In the genomic region with DNA sequence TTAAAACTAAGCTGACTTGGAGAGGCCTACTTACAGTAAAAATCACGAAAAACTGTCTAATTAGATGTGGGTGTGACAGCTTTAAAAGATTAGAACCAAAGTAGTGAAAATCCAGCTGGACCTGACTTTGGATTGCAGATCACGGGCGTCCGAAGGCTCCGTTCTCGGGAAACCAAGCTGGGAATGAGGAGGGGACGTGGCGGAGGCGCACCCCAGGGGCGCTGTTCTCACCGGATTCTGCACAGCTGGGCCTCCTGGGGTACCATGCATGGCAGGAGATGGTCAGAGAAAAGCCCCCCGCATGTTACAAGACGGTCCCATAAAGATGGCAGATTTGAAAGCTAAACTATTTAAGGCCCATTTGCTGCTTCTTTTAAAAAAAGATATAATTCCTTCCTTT, we compare ENCODE assay signal across 31 cellular contexts. TPM values are rescaled to one million over a fixed set of nuclear protein-coding genes. Genes with fewer than 3 reads are reported as not detected.
"Had no signal": no experiment of that assay in that cellular context is flagged by ENCODE, and none has a peak within 500 bp of the region (broad histone marks: within the 10 kb centered on the region; RNA-seq: fewer than 3 reads in every experiment).

No MANE protein-coding gene starts in this region.

- H3K4me1 Mint-ChIP-seq: stimulated activated naive CD8-positive, alpha-beta T cell treated with anti-CD3 and anti-CD28 coated beads, Interleukin-15, amount 100 ng/mL, for 72 hours had no signal

- H3K27ac ChIP-seq: stomach, suprapubic skin, testis, thoracic aorta, thyroid gland, tibial artery, tibial nerve, transverse colon, upper lobe of left lung, upper lobe of right lung, uterus, vagina had no signal

- H3K36me3 Mint-ChIP-seq: stimulated activated effector memory CD8-positive, alpha-beta T cell treated with anti-CD3 and anti-CD28 coated beads, Interleukin-12 subunit alpha, Interleukin-12 subunit beta, amount 100 ng/mL, for 72 hours; stimulated activated memory B cell treated with anti-CD40 and anti-IgM and Interleukin-4, amounts not matched to agents 10 μg/mL and 1 μg/mL and 100 μg/mL, for 72 hours; stimulated activated naive B cell treated with anti-CD40 and anti-IgM and Interleukin-4, amounts not matched to agents 10 μg/mL and 1 μg/mL and 100 μg/mL, for 72 hours; type B pancreatic cell had no signal

- H3K9me3 ChIP-seq: stomach, suprapubic skin, testis, thoracic aorta, thyroid gland, tibial artery, tibial nerve, transverse colon, upper lobe of left lung, upper lobe of right lung, uterus, vagina had no signal

- H3K4me1 ChIP-seq: testis, upper lobe of right lung, vagina had no signal

- H3K4me3 ChIP-seq: stomach, suprapubic skin, testis, thoracic aorta, thyroid gland, tibial artery, tibial nerve, transverse colon, upper lobe of left lung, upper lobe of right lung, uterus, vagina had no signal

- H3K9me3 Mint-ChIP-seq: stimulated activated effector memory CD8-positive, alpha-beta T cell treated with anti-CD3 and anti-CD28 coated beads, Interleukin-12 subunit alpha, Interleukin-12 subunit beta, amount 100 ng/mL, for 72 hours; stimulated activated memory B cell treated with anti-CD40 and anti-IgM and Interleukin-4, amounts not matched to agents 10 μg/mL and 1 μg/mL and 100 μg/mL, for 72 hours; stimulated activated naive CD8-positive, alpha-beta T cell treated with anti-CD3 and anti-CD28 coated beads, Interleukin-15, Interleukin-2, amounts not matched to agents 100 ng/mL and 50 ng/mL, for 24 hours; type B pancreatic cell had no signal

- H3K4me3 Mint-ChIP-seq: stimulated activated effector memory CD8-positive, alpha-beta T cell treated with anti-CD3 and anti-CD28 coated beads, Interleukin-12 subunit alpha, Interleukin-12 subunit beta, amount 100 ng/mL, for 72 hours; stimulated activated memory B cell treated with anti-CD40 and anti-IgM and Interleukin-4, amounts not matched to agents 10 μg/mL and 1 μg/mL and 100 μg/mL, for 72 hours; stimulated activated naive B cell treated with anti-CD40 and anti-IgM and Interleukin-4, amounts not matched to agents 10 μg/mL and 1 μg/mL and 100 μg/mL, for 72 hours; stimulated activated naive CD8-positive, alpha-beta T cell treated with anti-CD3 and anti-CD28 coated beads, Interleukin-15, amount 100 ng/mL, for 72 hours; stimulated activated naive CD8-positive, alpha-beta T cell treated with anti-CD3 and anti-CD28 coated beads, Interleukin-15, Interleukin-2, amounts not matched to agents 100 ng/mL and 50 ng/mL, for 24 hours; type B pancreatic cell had no signal

- H3K27me3 ChIP-seq: testis, thyroid gland, transverse colon, upper lobe of left lung, uterus, vagina had no signal

- H3K36me3 ChIP-seq: stomach, suprapubic skin, thoracic aorta, thyroid gland, tibial artery, tibial nerve, transverse colon, upper lobe of left lung, upper lobe of right lung, uterus, vagina had no signal

- ATAC-seq: stimulated activated effector memory CD8-positive, alpha-beta T cell treated with anti-CD3 and anti-CD28 coated beads, Interleukin-12 subunit alpha, Interleukin-12 subunit beta, amount 100 ng/mL, for 72 hours; stimulated activated memory B cell treated with anti-CD40 and anti-IgM and Interleukin-4, amounts not matched to agents 10 μg/mL and 1 μg/mL and 100 μg/mL, for 72 hours; stimulated activated naive B cell treated with anti-CD40 and anti-IgM and Interleukin-4, amounts not matched to agents 10 μg/mL and 1 μg/mL and 100 μg/mL, for 72 hours; stimulated activated naive CD8-positive, alpha-beta T cell treated with anti-CD3 and anti-CD28 coated beads, Interleukin-15, amount 100 ng/mL, for 72 hours; stimulated activated naive CD8-positive, alpha-beta T cell treated with anti-CD3 and anti-CD28 coated beads, Interleukin-15, Interleukin-2, amounts not matched to agents 100 U/mL and 50 U/mL, for 24 hours; upper lobe of right lung had no signal

- H3K27ac Mint-ChIP-seq: stimulated activated effector memory CD8-positive, alpha-beta T cell treated with anti-CD3 and anti-CD28 coated beads, Interleukin-12 subunit alpha, Interleukin-12 subunit beta, amount 100 ng/mL, for 72 hours; stimulated activated memory B cell treated with anti-CD40 and anti-IgM and Interleukin-4, amounts not matched to agents 10 μg/mL and 1 μg/mL and 100 μg/mL, for 72 hours; stimulated activated naive B cell treated with anti-CD40 and anti-IgM and Interleukin-4, amounts not matched to agents 10 μg/mL and 1 μg/mL and 100 μg/mL, for 72 hours; stimulated activated naive CD8-positive, alpha-beta T cell treated with anti-CD3 and anti-CD28 coated beads, Interleukin-15, amount 100 ng/mL, for 72 hours; stimulated activated naive CD8-positive, alpha-beta T cell treated with anti-CD3 and anti-CD28 coated beads, Interleukin-15, Interleukin-2, amounts not matched to agents 100 ng/mL and 50 ng/mL, for 24 hours; type B pancreatic cell had no signal

- DNase-seq: stimulated activated CD4-positive, alpha-beta T cell treated with anti-CD3 and anti-CD28 coated beads, Interleukin-2, amount 100 ng/mL, for 48 hours; stimulated activated CD4-positive, alpha-beta T cell treated with anti-CD3 and anti-CD28 coated beads, Interleukin-4, amount 100 ng/mL, for 1 hour; stimulated activated CD4-positive, alpha-beta T cell treated with anti-CD3 and anti-CD28 coated beads, Interleukin-4, amount 100 ng/mL, for 24 hours; stimulated activated CD4-positive, alpha-beta T cell treated with anti-CD3 and anti-CD28 coated beads, Interleukin-4, amount 100 ng/mL, for 4 hours; stimulated activated CD8-positive, alpha-beta memory T cell treated with anti-CD3 and anti-CD28 coated beads, Interleukin-4, amount 100 ng/mL, for 48 hours; stimulated activated naive B cell treated with anti-CD40 and anti-IgM and Interleukin-4, amounts not matched to agents 10 μg/mL and 1 μg/mL and 100 μg/mL, for 72 hours; stimulated activated naive CD4-positive, alpha-beta T cell; stimulated activated naive CD4-positive, alpha-beta T cell treated with Interleukin-2 at 50 U/mL for 16 hours; stimulated activated naive CD8-positive, alpha-beta T cell treated with anti-CD3 and anti-CD28 coated beads, Interleukin-15, amount 100 ng/mL, for 72 hours; stimulated activated naive CD8-positive, alpha-beta T cell treated with anti-CD3 and anti-CD28 coated beads, Interleukin-15, Interleukin-2, amounts not matched to agents 100 U/mL and 50 U/mL, for 24 hours; stomach; testis; thyroid gland; tibial artery; transverse colon; trophoblast cell; upper lobe of left lung; upper lobe of right lung; uterus had no signal

RNA-seq across cellular contexts. Expression of gene OTOS, which starts 5.0 kb away (rescaled TPM):
- total RNA-seq: stomach, subcutaneous adipose tissue, suprapubic skin, temporal lobe, thoracic aorta, tibial nerve, transverse colon, upper lobe of left lung, upper lobe of right lung, ureter, urinary bladder, uterus, vagina had no signal
- polyA plus RNA-seq: stomach, urinary bladder had no signal
